Comparison of ENCODE assay signal across 14 cellular contexts in the genomic region with DNA sequence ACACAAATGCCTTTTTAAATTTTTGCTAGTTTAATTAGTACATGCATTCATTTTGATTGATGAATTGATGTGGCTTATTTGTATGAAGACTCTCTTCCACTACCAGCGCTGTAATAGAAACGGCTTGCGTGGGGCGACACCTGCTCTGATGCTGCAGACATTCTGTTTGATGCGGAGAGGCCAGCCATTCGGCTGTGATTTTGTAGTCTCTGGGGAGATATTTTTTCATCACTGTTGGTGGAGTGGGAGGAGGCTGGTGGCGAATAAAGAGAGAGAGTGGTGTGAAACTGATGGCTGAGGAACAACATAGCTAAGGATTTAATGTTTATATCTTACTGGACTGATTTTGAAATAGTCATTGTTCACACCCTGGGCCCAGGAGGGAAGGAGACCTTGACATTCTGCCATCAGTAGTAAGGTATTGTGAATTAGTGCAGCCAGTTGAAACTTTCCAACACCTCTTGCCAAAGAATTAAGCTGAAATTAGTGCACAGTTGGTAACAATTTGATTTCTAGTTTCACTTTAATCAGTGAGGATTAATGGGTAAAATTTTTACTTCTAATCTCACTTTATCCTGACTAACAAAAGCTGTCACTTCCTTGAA.
DNase-seq lines count a peak whose midpoint lies in the region; ATAC-seq and TF ChIP-seq lines count a peak whose summit lies in the region.
"Had no signal": no experiment of that assay in that cellular context is flagged by ENCODE, and none has a peak within 500 bp of the region (broad histone marks: within the 10 kb centered on the region; RNA-seq: fewer than 3 reads in every experiment).

No MANE protein-coding gene starts in this region.

- H2AK5ac ChIP-seq in neuronal stem cell (ENCODE audit: low read depth, low read length): no peak overlapping the region

- no peak for TF ChIP-seq CTCF in OCI-LY3 (IDR thresholded peaks at IDR 0.05; ENCODE audit: low read depth, low read length)
- no peak for TF ChIP-seq CTCF in HFFc6 (IDR thresholded peaks at IDR 0.05)

- H3K27ac ChIP-seq in OCI-LY3 (ENCODE audit: low read length) (no peak overlapping the region), neuronal stem cell (replicated peaks; ENCODE audit: low read length) (no peak overlapping the region)

- H3K9me3 Mint-ChIP-seq in HFFc6: no peaks in the 10 kb centered on the region

- no peak overlapping the region for H4K8ac ChIP-seq in neuronal stem cell (ENCODE audit: low read depth, low read length)

- DNase-seq in neuronal stem cell (ENCODE audit: low spot score) (no peak), HFFc6 (no peak), sciatic nerve (ENCODE audit: low spot score) (no peak), left lobe of liver (ENCODE audit: low spot score) (no peak), NCI-H748 treated with DMSO at 0.1 percent for 48 hours (lab: John Stamatoyannopoulos, UW) (no peak)
- DNase-seq: activated CD4-positive, alpha-beta T cell treated with anti-CD3 and anti-CD28 coated beads for 4 hours; activated naive CD4-positive, alpha-beta T cell; mesendoderm; NCI-H2081 treated with DMSO at 0.1 percent for 48 hours; SIG-M5 had no signal

- WGBS in neuronal stem cell (ENCODE audit: extremely low coverage in 2 of 2, insufficient read length in 2 of 2, insufficient replicate concordance in 1 of 2), 2 donors: no CpG with 5 or more reads among the region's 7 CpGs

- H2BK15ac ChIP-seq in neuronal stem cell (ENCODE audit: low read length): no peak overlapping the region

- H3K79me1 ChIP-seq in neuronal stem cell (ENCODE audit: low read depth, low read length): no peaks in the 10 kb centered on the region

- H3K4me3 Mint-ChIP-seq in HFFc6: no peak overlapping the region

- no peak overlapping the region for H3K23ac ChIP-seq in neuronal stem cell (ENCODE audit: low read depth, low read length, poor library complexity)

- intact Hi-C loops in sciatic nerve (cut with DNase I): no loop called here

- no peak overlapping the region for H2BK12ac ChIP-seq in neuronal stem cell (ENCODE audit: low read length)

- peaks cover 3% of the 10 kb centered on the region; the same call in 1 of the 2 replicates for H3K27me3 Mint-ChIP-seq in HFFc6 (ENCODE audit: insufficient read depth)

- no peak overlapping the region for H2BK5ac ChIP-seq in neuronal stem cell (ENCODE audit: low read length)

- H3K9ac ChIP-seq in OCI-LY3 (ENCODE audit: low read length) (no peak overlapping the region), neuronal stem cell (ENCODE audit: low read depth, low read length, poor library complexity) (no peak overlapping the region)

- H3K14ac ChIP-seq in neuronal stem cell (ENCODE audit: low read length): no peak overlapping the region

- H3K4me2 ChIP-seq in OCI-LY3 (ENCODE audit: low read length) (peak overlapping the region; percentile 59), neuronal stem cell (ENCODE audit: insufficient read depth, low read length, poor library complexity, severe bottlenecking) (no peak overlapping the region)

- H3K27me3 ChIP-seq in OCI-LY3 (ENCODE audit: low read depth, low read length): no peaks in the 10 kb centered on the region
- H3K27me3 ChIP-seq in neuronal stem cell (ENCODE audit: control insufficient read depth in 3 of 3, insufficient read depth in 3 of 3, low read depth in 1 of 3, low read length in 3 of 3): no peaks in the 10 kb centered on the region

- no peak overlapping the region for H3K27ac Mint-ChIP-seq in HFFc6

- H3K9me3 ChIP-seq in OCI-LY3 (ENCODE audit: insufficient read depth, low read length) (no peaks in the 10 kb centered on the region), neuronal stem cell (replicated peaks in 1 of 2; ENCODE audit: control insufficient read depth in 2 of 2, insufficient read depth in 1 of 2, low read depth in 1 of 2, low read length in 2 of 2) (no peaks in the 10 kb centered on the region)

- no peak overlapping the region for H4K91ac ChIP-seq in neuronal stem cell (ENCODE audit: low read depth, low read length, poor library complexity)

- H3K36me3 ChIP-seq in OCI-LY3 (replicated peaks; ENCODE audit: low read depth, low read length) (no peaks in the 10 kb centered on the region), neuronal stem cell (replicated peaks in 1 of 2; ENCODE audit: control insufficient read depth in 2 of 2, insufficient read depth in 2 of 2, low read length in 2 of 2) (no peaks in the 10 kb centered on the region)

- no peaks in the 10 kb centered on the region for H3K79me2 ChIP-seq in OCI-LY3 (ENCODE audit: low read length)

- peak; percentile 38 for ATAC-seq in GM18867 (IDR thresholded peaks at IDR 0.05; ENCODE audit: unreplicated experiment)
- ATAC-seq in HG03175 (IDR thresholded peaks at IDR 0.05; ENCODE audit: unreplicated experiment): peak; percentile 52
- ATAC-seq in sciatic nerve: no peak
- ATAC-seq in left lobe of liver: no peak

- H2AFZ ChIP-seq in OCI-LY3 (ENCODE audit: low read depth, low read length) (no peak overlapping the region), neuronal stem cell (ENCODE audit: low read length) (peak overlapping the region; percentile 1)

- no peak overlapping the region for H3K4ac ChIP-seq in neuronal stem cell (ENCODE audit: low read length)

- no peak overlapping the region for H3K18ac ChIP-seq in neuronal stem cell (ENCODE audit: low read length)

- peaks cover 32% of the 10 kb centered on the region for H3K4me1 Mint-ChIP-seq in HFFc6 (ENCODE audit: low read depth)

- peak overlapping the region; percentile 44 for H3K4me3 ChIP-seq in OCI-LY3 (ENCODE audit: low read length)
- H3K4me3 ChIP-seq in neuronal stem cell (ENCODE audit: low read length in 2 of 2): no peak overlapping the region
- H3K4me3 ChIP-seq: skin epidermis had no signal

- H3K36me3 Mint-ChIP-seq in HFFc6 (ENCODE audit: low read depth): no peaks in the 10 kb centered on the region

- no peaks in the 10 kb centered on the region for H4K20me1 ChIP-seq in OCI-LY3 (ENCODE audit: insufficient read depth, low read length)

- H2BK120ac ChIP-seq in neuronal stem cell (ENCODE audit: low read depth, low read length): no peak overlapping the region

- H3K4me1 ChIP-seq in OCI-LY3 (ENCODE audit: low read length) (peaks cover 28% of the 10 kb centered on the region), neuronal stem cell (ENCODE audit: control insufficient read depth in 2 of 2, insufficient read depth in 1 of 2, low read depth in 1 of 2, low read length in 2 of 2) (peaks cover 11 to 16% of the 10 kb centered on the region in 2 donors)

Comparison
In these comparisons a context has a peak if more than half of its experiments do, and no peak if none do; other contexts are left out.
1. ATAC-seq: peak in GM18867 (single experiment) and HG03175 (single experiment); none in sciatic nerve (single experiment) and left lobe of liver (single experiment).